21 cellular contexts compared by ENCODE assay signal in genomic region chr5:149379177-149379761, GRCh38. TPM values are rescaled to one million over a fixed set of nuclear protein-coding genes. Genes with fewer than 3 reads are reported as not detected.
DNase-seq lines count a peak whose midpoint lies in the region; ATAC-seq and TF ChIP-seq lines count a peak whose summit lies in the region.
"Had no signal": no experiment of that assay in that cellular context is flagged by ENCODE, and none has a peak within 500 bp of the region (broad histone marks: within the 10 kb centered on the region; RNA-seq: fewer than 3 reads in every experiment).

Gene IL17B (minus strand): TSS chr5:149379292. CDS start chr5:149379225, 67 bp downstream.

- 0 out of 2 replicates have a peak, but pooled peaks cover 4% of the 10 kb centered on the region for H3K9me3 Mint-ChIP-seq in WTC11
- H3K9me3 Mint-ChIP-seq in activated T-cell treated with anti-CD3 and anti-CD28 coated beads, Interleukin-2, amount 50 U/mL, for 4 hours = no peaks in the 10 kb centered on the region
- H3K9me3 Mint-ChIP-seq: activated CD4-positive, alpha-beta T cell treated with anti-CD3 and anti-CD28 coated beads, Interleukin-2, amount 10 ng/mL, durations not matched to agents 24 days and 14 days; CD8-positive, alpha-beta T cell had no signal

- TF ChIP-seq POLR2A in sigmoid colon (IDR thresholded peaks at IDR 0.05) = no peak

- no peak for TF ChIP-seq EP300 in sigmoid colon (IDR thresholded peaks at IDR 0.05)

- H3K9me3 ChIP-seq in mucosa of rectum (ENCODE audit: control insufficient read depth in 2 of 2, low read length in 2 of 2) (no peaks in the 10 kb centered on the region), sigmoid colon (no peaks in the 10 kb centered on the region)

- no peaks in the 10 kb centered on the region for H3K36me3 Mint-ChIP-seq in WTC11
- H3K36me3 Mint-ChIP-seq in activated T-cell treated with anti-CD3 and anti-CD28 coated beads, Interleukin-2, amount 50 U/mL, for 4 hours (ENCODE audit: insufficient read depth) = no peaks in the 10 kb centered on the region

- H3K27ac ChIP-seq in mucosa of rectum (ENCODE audit: low read depth in 2 of 2, low read length in 2 of 2) (peak within 1 kb of the TSS; percentile 53 to 59), sigmoid colon (peak within 1 kb of the TSS; percentile 93 to 99 (median 98))
- H3K27ac ChIP-seq: PC-9, SK-N-MC had no signal

- H3K4me1 ChIP-seq in mucosa of rectum (ENCODE audit: control insufficient read depth in 2 of 2, insufficient read depth in 2 of 2, low read length in 2 of 2) = no peaks in the 10 kb centered on the region
- peaks cover 0 to 63% (median 59%) of the 10 kb centered on the region in 4 donors for H3K4me1 ChIP-seq in sigmoid colon

- H3K9ac ChIP-seq in mucosa of rectum (ENCODE audit: low read depth in 1 of 2, low read length in 2 of 2) = no peak within 1 kb of the TSS

- no peak within 1 kb of the TSS for H3K4me3 Mint-ChIP-seq in WTC11
- no peak within 1 kb of the TSS for H3K4me3 Mint-ChIP-seq in activated T-cell treated with anti-CD3 and anti-CD28 coated beads, Interleukin-2, amount 50 U/mL, for 4 hours
- H3K4me3 Mint-ChIP-seq: activated CD4-positive, alpha-beta T cell treated with anti-CD3 and anti-CD28 coated beads, Interleukin-2, amount 10 ng/mL, durations not matched to agents 24 days and 14 days; CD8-positive, alpha-beta T cell had no signal

- POLR2A ChIA-PET in WTC11 (lab: Charles Lee) = no interaction called here

- H3K4me3 ChIP-seq in H7 (ENCODE audit: insufficient read depth, low read depth, low read length) (no peak within 1 kb of the TSS), mucosa of rectum (ENCODE audit: low read length in 2 of 2) (no peak within 1 kb of the TSS), sigmoid colon (peak within 1 kb of the TSS in 1 of 4 donors; percentile 5)
- H3K4me3 ChIP-seq: PC-9, SK-N-MC had no signal

- intact Hi-C loops in sigmoid colon (cut with DNase I) = no loop called here

- peak within 1 kb of the TSS; percentile 49 for H3K27ac Mint-ChIP-seq in WTC11
- H3K27ac Mint-ChIP-seq: activated CD4-positive, alpha-beta T cell treated with anti-CD3 and anti-CD28 coated beads, Interleukin-2, amount 10 ng/mL, durations not matched to agents 24 days and 14 days; CD8-positive, alpha-beta T cell had no signal

- H3K27me3 Mint-ChIP-seq in WTC11 (ENCODE audit: low read depth) = no peaks in the 10 kb centered on the region
- H3K27me3 Mint-ChIP-seq in activated T-cell treated with anti-CD3 and anti-CD28 coated beads, Interleukin-2, amount 50 U/mL, for 4 hours (ENCODE audit: low read depth) = peaks cover 2% of the 10 kb centered on the region
- H3K27me3 Mint-ChIP-seq: activated CD4-positive, alpha-beta T cell treated with anti-CD3 and anti-CD28 coated beads, Interleukin-2, amount 10 ng/mL, durations not matched to agents 24 days and 14 days had no signal

- peaks cover 9% of the 10 kb centered on the region for H3K4me1 Mint-ChIP-seq in WTC11
- peaks cover 2% of the 10 kb centered on the region for H3K4me1 Mint-ChIP-seq in activated T-cell treated with anti-CD3 and anti-CD28 coated beads, Interleukin-2, amount 50 U/mL, for 4 hours (ENCODE audit: low read depth)
- H3K4me1 Mint-ChIP-seq: activated CD4-positive, alpha-beta T cell treated with anti-CD3 and anti-CD28 coated beads, Interleukin-2, amount 10 ng/mL, durations not matched to agents 24 days and 14 days had no signal

- CTCF ChIA-PET in WTC11 (lab: Charles Lee) = interaction anchor here (0.7 to 1.9 kb wide), 10 partner anchors 8 to 186 kb away, joined by 3 to 9 read pairs (median 3); partner anchors contain the start of gene PCYOX1L

- H3K27me3 ChIP-seq in H7 (ENCODE audit: control insufficient read depth, insufficient read depth, low read length) = no peaks in the 10 kb centered on the region
- H3K27me3 ChIP-seq in mucosa of rectum (ENCODE audit: control insufficient read depth in 2 of 2, insufficient read depth in 2 of 2, low read length in 2 of 2) = no peaks in the 10 kb centered on the region
- H3K27me3 ChIP-seq in sigmoid colon = no peaks in the 10 kb centered on the region

- 74 to 81% methylated on average over 22 of the region's 22 CpGs for WGBS in sigmoid colon, 2 donors

- ATAC-seq in WTC11 = no peak
- no peak for ATAC-seq in HG03469 (IDR thresholded peaks at IDR 0.05; ENCODE audit: unreplicated experiment)
- no peak for ATAC-seq in HG03135 (IDR thresholded peaks at IDR 0.05; ENCODE audit: unreplicated experiment)
- ATAC-seq in activated T-cell treated with anti-CD3 and anti-CD28 coated beads, Interleukin-2, amount 50 U/mL, for 4 hours = no peak
- ATAC-seq in HG03521 (IDR thresholded peaks at IDR 0.05; ENCODE audit: unreplicated experiment) = no peak
- ATAC-seq: CD8-positive, alpha-beta T cell; HCT116 had no signal

- DNase-seq in H7 (peak; percentile 46), WTC11 (ENCODE audit: low spot score) (no peak), sigmoid colon (no peak)
- DNase-seq in activated T-cell treated with anti-CD3 and anti-CD28 coated beads, Interleukin-2, amount 50 U/mL, for 4 hours = no peak
- DNase-seq: activated CD4-positive, alpha-beta T cell treated with anti-CD3 and anti-CD28 coated beads, Interleukin-2, amount 10 ng/mL, durations not matched to agents 24 days and 14 days; activated CD8-positive, alpha-beta memory T cell treated with anti-CD3 and anti-CD28 coated beads, Interleukin-2, amount 50 U/mL, for 48 hours; activated naive CD4-positive, alpha-beta T cell treated with anti-CD3 and anti-CD28 coated beads, Interleukin-2, amount 50 U/mL, for 16 hours; CD8-positive, alpha-beta T cell; DMS79; head of caudate nucleus; Kasumi-1; NCI-H69; PC-9; small intestine had no signal

- TF ChIP-seq CTCF in WTC11 (IDR thresholded peaks at IDR 0.05) (no peak), sigmoid colon (IDR thresholded peaks at IDR 0.05) (no peak)

- no peaks in the 10 kb centered on the region for H3K36me3 ChIP-seq in H7 (replicated peaks; ENCODE audit: control insufficient read depth, insufficient read depth, low read length)
- no peaks in the 10 kb centered on the region for H3K36me3 ChIP-seq in mucosa of rectum (ENCODE audit: control insufficient read depth in 2 of 2, insufficient read depth in 2 of 2, low read length in 2 of 2)
- no peaks in the 10 kb centered on the region for H3K36me3 ChIP-seq in sigmoid colon

TF ChIP-seq in WTC11, 78 proteins besides CTCF, POLR2A, EP300 and RAD21:
- no peak for TF ChIP-seq TEAD1 (CRISPR knock-in tag; IDR thresholded peaks at IDR 0.05)
- TF ChIP-seq, protein P1, sequence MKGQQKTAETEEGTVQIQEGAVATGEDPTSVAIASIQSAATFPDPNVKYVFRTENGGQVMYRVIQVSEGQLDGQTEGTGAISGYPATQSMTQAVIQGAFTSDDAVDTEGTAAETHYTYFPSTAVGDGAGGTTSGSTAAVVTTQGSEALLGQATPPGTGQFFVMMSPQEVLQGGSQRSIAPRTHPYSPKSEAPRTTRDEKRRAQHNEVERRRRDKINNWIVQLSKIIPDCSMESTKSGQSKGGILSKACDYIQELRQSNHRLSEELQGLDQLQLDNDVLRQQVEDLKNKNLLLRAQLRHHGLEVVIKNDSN (CRISPR knock-in tag; IDR thresholded peaks at IDR 0.05) = no peak
TF ChIP-seq in WTC11: peak in this region for 0.

RNA-seq across cellular contexts. Expression of gene IL17B, which starts in this region (rescaled TPM):
- not detected in 2 replicates for total RNA-seq in H7 (2014; rRNA removed; shearing (Covaris generic))
- not detected in 3 replicates for total RNA-seq in WTC11 (2021)
- total RNA-seq in sigmoid colon = 1 to 10 TPM; 3.0 to 9.6 (median 5.6) TPM
- polyA plus RNA-seq in sigmoid colon = under 1 TPM in 1 of 3 donors, not detected in 2; 0.82 TPM
- total RNA-seq in activated T-cell treated with anti-CD3 and anti-CD28 coated beads, Interleukin-2, amount 50 U/mL, for 4 hours = not detected
- total RNA-seq: activated CD4-positive, alpha-beta T cell treated with anti-CD3 and anti-CD28 coated beads, Interleukin-2, amount 10 ng/mL, durations not matched to agents 24 days and 14 days; CD8-positive, alpha-beta T cell; HT-29; PC-9 had no signal

Comparison
In these comparisons a context has a peak if more than half of its experiments do, and no peak if none do; other contexts are left out.
1. Peak in DNase-seq in H7; RNA of the gene not detected or under 1 TPM.